ENCODE assay signal across 1 cellular context in the genomic region with DNA sequence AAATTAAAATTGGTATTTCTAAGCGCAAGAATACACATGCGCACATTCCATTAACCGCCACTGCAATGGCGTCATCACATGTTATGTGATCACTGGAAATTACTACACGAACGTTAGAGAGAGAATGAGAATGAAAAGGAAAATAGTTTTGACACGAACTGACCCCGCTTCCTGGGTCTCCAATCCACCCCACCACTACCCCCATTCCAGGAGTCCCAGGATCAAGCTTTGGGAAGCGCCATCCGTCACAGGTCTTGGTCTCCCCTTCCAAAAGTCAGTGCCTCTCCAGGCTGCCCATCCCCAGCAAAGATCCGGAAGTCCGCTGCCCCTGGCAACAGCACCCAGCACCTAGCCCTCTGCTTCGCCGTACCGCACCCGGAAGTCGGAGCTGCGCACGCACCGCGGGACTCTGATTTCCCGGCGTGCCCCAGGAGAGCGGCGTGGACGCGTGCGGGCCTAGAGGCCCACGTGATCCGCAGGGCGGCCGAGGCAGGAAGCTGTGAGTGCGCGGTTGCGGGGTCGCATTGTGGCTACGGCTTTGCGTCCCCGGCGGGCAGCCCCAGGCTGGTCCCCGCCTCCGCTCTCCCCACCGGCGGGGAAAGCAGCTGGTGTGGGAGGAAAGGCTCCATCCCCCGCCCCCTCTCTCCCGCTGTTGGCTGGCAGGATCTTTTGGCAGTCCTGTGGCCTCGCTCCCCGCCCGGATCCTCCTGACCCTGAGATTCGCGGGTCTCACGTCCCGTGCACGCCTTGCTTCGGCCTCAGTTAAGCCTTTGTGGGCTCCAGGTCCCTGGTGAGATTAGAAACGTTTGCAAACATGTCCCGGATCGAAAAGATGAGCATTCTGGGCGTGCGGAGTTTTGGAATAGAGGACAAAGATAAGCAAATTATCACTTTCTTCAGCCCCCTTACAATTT.
TF ChIP-seq lines count a peak whose summit lies in the region.

TSS of gene RAD50 (plus strand) at position 467 of the 914 bp plus-strand sequence. CDS start at position 815, 348 bp downstream.

TF ChIP-seq in K562, 482 proteins besides CTCF, POLR2A, EP300 and RAD21 (continued from another document and continues in another):
- TF ChIP-seq, protein P1, sequence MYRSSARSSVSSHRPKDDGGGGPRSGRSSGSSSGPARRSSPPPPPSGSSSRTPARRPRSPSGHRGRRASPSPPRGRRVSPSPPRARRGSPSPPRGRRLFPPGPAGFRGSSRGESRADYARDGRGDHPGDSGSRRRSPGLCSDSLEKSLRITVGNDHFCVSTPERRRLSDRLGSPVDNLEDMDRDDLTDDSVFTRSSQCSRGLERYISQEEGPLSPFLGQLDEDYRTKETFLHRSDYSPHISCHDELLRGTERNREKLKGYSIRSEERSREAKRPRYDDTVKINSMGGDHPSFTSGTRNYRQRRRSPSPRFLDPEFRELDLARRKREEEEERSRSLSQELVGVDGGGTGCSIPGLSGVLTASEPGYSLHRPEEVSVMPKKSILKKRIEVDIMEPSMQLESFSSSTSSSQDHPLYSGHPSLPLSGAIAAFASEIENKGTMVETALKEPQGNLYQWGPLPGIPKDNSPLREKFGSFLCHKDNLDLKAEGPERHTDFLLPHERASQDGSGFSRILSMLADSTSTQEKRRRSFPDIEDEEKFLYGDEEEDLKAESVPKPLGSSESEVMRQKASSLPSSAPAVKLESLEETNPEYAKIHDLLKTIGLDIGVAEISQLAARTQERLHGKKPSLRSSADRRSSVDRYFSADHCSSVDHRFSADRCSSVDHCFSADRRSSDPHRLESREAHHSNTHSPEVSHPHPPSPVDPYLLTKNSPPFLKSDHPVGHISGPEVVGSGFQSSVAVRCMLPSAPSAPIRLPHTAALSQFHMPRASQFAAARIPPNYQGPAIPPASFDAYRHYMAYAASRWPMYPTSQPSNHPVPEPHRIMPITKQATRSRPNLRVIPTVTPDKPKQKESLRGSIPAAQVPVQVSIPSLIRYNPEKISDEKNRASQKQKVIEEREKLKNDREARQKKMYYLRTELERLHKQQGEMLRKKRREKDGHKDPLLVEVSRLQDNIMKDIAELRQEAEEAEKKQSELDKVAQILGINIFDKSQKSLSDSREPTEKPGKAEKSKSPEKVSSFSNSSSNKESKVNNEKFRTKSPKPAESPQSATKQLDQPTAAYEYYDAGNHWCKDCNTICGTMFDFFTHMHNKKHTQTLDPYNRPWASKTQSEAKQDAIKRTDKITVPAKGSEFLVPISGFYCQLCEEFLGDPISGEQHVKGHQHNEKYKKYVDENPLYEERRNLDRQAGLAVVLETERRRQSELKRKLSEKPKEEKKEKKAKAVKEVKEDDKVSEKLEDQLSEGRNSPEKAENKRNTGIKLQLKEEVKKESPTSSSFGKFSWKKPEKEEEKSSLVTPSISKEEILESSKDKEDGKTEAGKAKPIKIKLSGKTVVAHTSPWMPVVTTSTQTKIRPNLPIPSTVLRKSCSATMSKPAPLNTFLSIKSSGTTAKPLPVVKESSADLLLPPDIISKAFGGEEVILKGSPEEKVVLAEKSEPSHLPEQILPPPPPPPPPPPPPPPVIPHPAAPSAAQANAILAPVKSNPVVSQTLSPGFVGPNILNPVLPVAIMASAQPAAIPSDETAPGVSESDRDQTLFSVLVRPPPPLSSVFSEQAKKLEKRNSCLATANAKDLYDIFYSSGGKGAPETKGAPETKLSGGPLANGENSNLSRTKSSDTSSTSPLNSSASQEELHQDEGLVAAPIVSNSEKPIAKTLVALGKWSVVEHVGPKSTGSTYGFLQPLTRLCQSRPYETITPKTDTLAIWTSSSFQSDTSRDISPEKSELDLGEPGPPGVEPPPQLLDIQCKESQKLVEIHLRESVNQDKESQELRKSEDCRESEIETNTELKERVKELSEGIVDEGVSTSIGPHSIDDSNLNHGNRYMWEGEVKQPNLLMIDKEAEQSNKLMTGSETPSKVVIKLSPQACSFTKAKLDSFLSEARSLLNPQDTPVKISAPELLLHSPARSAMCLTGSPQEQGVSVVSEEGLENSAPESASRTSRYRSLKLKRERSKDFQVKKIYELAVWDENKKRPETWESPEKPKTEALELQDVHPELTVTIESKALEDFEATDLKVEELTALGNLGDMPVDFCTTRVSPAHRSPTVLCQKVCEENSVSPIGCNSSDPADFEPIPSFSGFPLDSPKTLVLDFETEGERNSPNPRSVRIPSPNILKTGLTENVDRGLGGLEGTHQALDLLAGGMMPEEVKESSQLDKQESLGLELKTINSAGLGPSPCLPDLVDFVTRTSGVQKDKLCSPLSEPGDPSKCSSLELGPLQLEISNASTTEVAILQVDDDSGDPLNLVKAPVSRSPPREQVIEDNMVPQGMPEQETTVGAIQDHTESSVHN (IDR thresholded peaks at IDR 0.05; ENCODE audit: borderline replicate concordance in 1 of 2, low read depth in 1 of 2): no peak
- TF ChIP-seq ZNF512 (tag; IDR thresholded peaks at IDR 0.05): no peak
- peak; percentile 87 for TF ChIP-seq ZNF511 (CRISPR knock-in tag; IDR thresholded peaks at IDR 0.05)
- no peak for TF ChIP-seq PRPF4 (IDR thresholded peaks at IDR 0.05; ENCODE audit: insufficient read depth, low read depth, low read length, poor library complexity, severe bottlenecking)
- TF ChIP-seq, protein P2, sequence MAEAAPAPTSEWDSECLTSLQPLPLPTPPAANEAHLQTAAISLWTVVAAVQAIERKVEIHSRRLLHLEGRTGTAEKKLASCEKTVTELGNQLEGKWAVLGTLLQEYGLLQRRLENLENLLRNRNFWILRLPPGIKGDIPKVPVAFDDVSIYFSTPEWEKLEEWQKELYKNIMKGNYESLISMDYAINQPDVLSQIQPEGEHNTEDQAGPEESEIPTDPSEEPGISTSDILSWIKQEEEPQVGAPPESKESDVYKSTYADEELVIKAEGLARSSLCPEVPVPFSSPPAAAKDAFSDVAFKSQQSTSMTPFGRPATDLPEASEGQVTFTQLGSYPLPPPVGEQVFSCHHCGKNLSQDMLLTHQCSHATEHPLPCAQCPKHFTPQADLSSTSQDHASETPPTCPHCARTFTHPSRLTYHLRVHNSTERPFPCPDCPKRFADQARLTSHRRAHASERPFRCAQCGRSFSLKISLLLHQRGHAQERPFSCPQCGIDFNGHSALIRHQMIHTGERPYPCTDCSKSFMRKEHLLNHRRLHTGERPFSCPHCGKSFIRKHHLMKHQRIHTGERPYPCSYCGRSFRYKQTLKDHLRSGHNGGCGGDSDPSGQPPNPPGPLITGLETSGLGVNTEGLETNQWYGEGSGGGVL (CRISPR knock-in tag; IDR thresholded peaks at IDR 0.05): no peak
- no peak for TF ChIP-seq BRF1 (IDR thresholded peaks at IDR 0.05; ENCODE audit: borderline replicate concordance, extremely low read depth, insufficient read length)
- no peak for TF ChIP-seq ZNF165 (CRISPR knock-in tag; IDR thresholded peaks at IDR 0.05; ENCODE audit: borderline replicate concordance)
- peak; percentile 71 to 95; a peak in 3 of 4 replicates for TF ChIP-seq MAZ (CRISPR knock-in tag; conservative IDR thresholded peaks at IDR 0.05 in 1 of 2, IDR thresholded peaks at IDR 0.05 in 1 of 2)
- peak; percentile 98 for TF ChIP-seq PHF8 (IDR thresholded peaks at IDR 0.05; ENCODE audit: borderline replicate concordance, low read length)
- no peak for TF ChIP-seq BCL6 (CRISPR knock-in tag; IDR thresholded peaks at IDR 0.05)
- TF ChIP-seq, protein P3, sequence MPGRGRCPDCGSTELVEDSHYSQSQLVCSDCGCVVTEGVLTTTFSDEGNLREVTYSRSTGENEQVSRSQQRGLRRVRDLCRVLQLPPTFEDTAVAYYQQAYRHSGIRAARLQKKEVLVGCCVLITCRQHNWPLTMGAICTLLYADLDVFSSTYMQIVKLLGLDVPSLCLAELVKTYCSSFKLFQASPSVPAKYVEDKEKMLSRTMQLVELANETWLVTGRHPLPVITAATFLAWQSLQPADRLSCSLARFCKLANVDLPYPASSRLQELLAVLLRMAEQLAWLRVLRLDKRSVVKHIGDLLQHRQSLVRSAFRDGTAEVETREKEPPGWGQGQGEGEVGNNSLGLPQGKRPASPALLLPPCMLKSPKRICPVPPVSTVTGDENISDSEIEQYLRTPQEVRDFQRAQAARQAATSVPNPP (IDR thresholded peaks at IDR 0.05; ENCODE audit: borderline replicate concordance, insufficient read depth, insufficient read length): no peak
- TF ChIP-seq HNRNPK (IDR thresholded peaks at IDR 0.05; ENCODE audit: low read depth, low read length, poor library complexity, severe bottlenecking): no peak
- peak; percentile 63 to 79; a peak in 1 of 4 replicates for TF ChIP-seq SIN3A (IDR thresholded peaks at IDR 0.05; ENCODE audit: borderline replicate concordance in 2 of 2, control insufficient read depth in 1 of 2, low read depth in 2 of 2, low read length in 2 of 2)
- TF ChIP-seq NFATC3 (IDR thresholded peaks at IDR 0.05): no peak
- peak; percentile 90; the same call in 1 of the 2 replicates for TF ChIP-seq NKRF (IDR thresholded peaks at IDR 0.05; ENCODE audit: borderline replicate concordance)
- no peak for TF ChIP-seq EZH2 (IDR thresholded peaks at IDR 0.05; ENCODE audit: borderline replicate concordance, low read depth, low read length)
- TF ChIP-seq MTF1 (CRISPR knock-in tag; IDR thresholded peaks at IDR 0.05; ENCODE audit: borderline replicate concordance): no peak
- TF ChIP-seq, protein P4, sequence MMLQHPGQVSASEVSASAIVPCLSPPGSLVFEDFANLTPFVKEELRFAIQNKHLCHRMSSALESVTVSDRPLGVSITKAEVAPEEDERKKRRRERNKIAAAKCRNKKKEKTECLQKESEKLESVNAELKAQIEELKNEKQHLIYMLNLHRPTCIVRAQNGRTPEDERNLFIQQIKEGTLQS (IDR thresholded peaks at IDR 0.05): peak; percentile 91
- TF ChIP-seq, protein P4 (CRISPR knock-in tag; conservative IDR thresholded peaks at IDR 0.05): peak; percentile 72; the same call in 1 of the 2 replicates
- no peak for TF ChIP-seq ATF2 (CRISPR knock-in tag; IDR thresholded peaks at IDR 0.05)
- TF ChIP-seq ARID4B (CRISPR knock-in tag; IDR thresholded peaks at IDR 0.05): peak; percentile 93
